ENCODE assay signal across 22 cellular contexts in genomic region chr17:63491976-63492575, GRCh38. TPM values are rescaled to one million over a fixed set of nuclear protein-coding genes. Genes with fewer than 3 reads are reported as not detected.
DNase-seq lines count a peak whose midpoint lies in the region; ATAC-seq, FAIRE-seq and TF ChIP-seq lines count a peak whose summit lies in the region.
"Had no signal": no experiment of that assay in that cellular context is flagged by ENCODE, and none has a peak within 500 bp of the region (broad histone marks: within the 10 kb centered on the region; RNA-seq: fewer than 3 reads in every experiment).

No MANE protein-coding gene starts in this region.

- H3K4me1 ChIP-seq in A549, result no peaks in the 10 kb centered on the region
- H3K4me1 ChIP-seq: BLaER1, Peyer's patch had no signal

- TF ChIP-seq RAD21 in A549 (conservative IDR thresholded peaks at IDR 0.05 in 1 of 2, IDR thresholded peaks at IDR 0.05 in 1 of 2), result no peak

- H3K4me3 Mint-ChIP-seq in T-helper 2 cell treated with Interferon-gamma antibody and Interleukin-4, amounts not matched to agents 5 μg/mL and 100 μg/mL, for 36 hours, result no peak overlapping the region
- H3K4me3 Mint-ChIP-seq: CD4-positive, alpha-beta memory T cell; HFFc6 had no signal

- H3K9me3 ChIP-seq in A549, result no peaks in the 10 kb centered on the region
- H3K9me3 ChIP-seq: BLaER1, Peyer's patch had no signal

- POLR2A ChIA-PET in A549 (lab: Yijun Ruan, JAX), result no interaction called here

- no peak overlapping the region for H3K4me3 ChIP-seq in A549
- H3K4me3 ChIP-seq: BLaER1, Peyer's patch, SK-N-MC had no signal

- no peaks in the 10 kb centered on the region for H3K4me1 Mint-ChIP-seq in T-helper 2 cell treated with Interferon-gamma antibody and Interleukin-4, amounts not matched to agents 5 μg/mL and 100 μg/mL, for 36 hours (ENCODE audit: low read depth)
- H3K4me1 Mint-ChIP-seq: CD4-positive, alpha-beta memory T cell had no signal

- no peak for DNase-seq in A549 (ENCODE audit: low read depth in 1 of 2, low spot score in 1 of 2)
- DNase-seq in LHCN-M2 (ENCODE audit: low read depth), result peak; percentile 26
- DNase-seq in SK-MEL-5 (ENCODE audit: low read depth, low spot score), result peak; percentile 9
- peak; percentile 79 for DNase-seq in left kidney (ENCODE audit: low read depth, low spot score)
- no peak for DNase-seq in KG1 (lab: John Stamatoyannopoulos, UW)
- no peak for DNase-seq in T-helper 2 cell
- no peak for DNase-seq in D721Med (ENCODE audit: insufficient read length, low spot score)
- no peak for DNase-seq in T-helper 2 cell treated with Interferon-gamma antibody and Interleukin-4, amounts not matched to agents 5 μg/mL and 100 μg/mL, for 36 hours (ENCODE audit: low spot score)
- DNase-seq: Calu3; CD4-positive, alpha-beta memory T cell; DMS79 treated with DMSO at 0.1 percent for 48 hours; HFFc6; NCI-H1436; NCI-H1930; NCI-H510A treated with DMSO at 0.1 percent for 48 hours; Peyer's patch had no signal

- no peak for ATAC-seq in A549
- ATAC-seq: Right ventricle myocardium inferior had no signal

- H3K27ac ChIP-seq in A549, result no peak overlapping the region; a peak in 1 of 6 replicates
- H3K27ac ChIP-seq: BLaER1, SK-N-MC had no signal

- TF ChIP-seq POLR2A in A549 (IDR thresholded peaks at IDR 0.05; ENCODE audit: low read length), result no peak

- WGBS in A549 (ENCODE audit: missing lambda C conversion rate), result 32% methylated on average over 10 of the region's 10 CpGs

- in situ Hi-C loops in SK-MEL-5 (cut with HindIII; ENCODE audit: low pct_unique_long_range_greater_than_20kb, low sequenced_read_pairs), result no loop called here

- H3K9me3 Mint-ChIP-seq in T-helper 2 cell treated with Interferon-gamma antibody and Interleukin-4, amounts not matched to agents 5 μg/mL and 100 μg/mL, for 36 hours, result no peaks in the 10 kb centered on the region
- H3K9me3 Mint-ChIP-seq: CD4-positive, alpha-beta memory T cell; HFFc6 had no signal

- FAIRE-seq in A549 (lab: Jason Lieb, UNC), result no peak
- no peak for FAIRE-seq in D721Med (lab: Jason Lieb, UNC)
- FAIRE-seq: A204.1 had no signal

- no peak overlapping the region for H3K4me2 ChIP-seq in A549
- H3K4me2 ChIP-seq: BLaER1 had no signal

- no peak overlapping the region for H3K27ac Mint-ChIP-seq in T-helper 2 cell treated with Interferon-gamma antibody and Interleukin-4, amounts not matched to agents 5 μg/mL and 100 μg/mL, for 36 hours
- H3K27ac Mint-ChIP-seq: HFFc6 had no signal

- no peak for TF ChIP-seq CTCF in A549 (IDR thresholded peaks at IDR 0.05)
- TF ChIP-seq CTCF in D721Med (IDR thresholded peaks at IDR 0.05; ENCODE audit: insufficient read depth, missing control alignments), result no peak

- no peaks in the 10 kb centered on the region for H3K36me3 Mint-ChIP-seq in T-helper 2 cell treated with Interferon-gamma antibody and Interleukin-4, amounts not matched to agents 5 μg/mL and 100 μg/mL, for 36 hours (ENCODE audit: low read depth)

- CTCF ChIA-PET in A549 (lab: Yijun Ruan, JAX), result interaction anchor here (0.9 to 9.1 kb wide), 5 partner anchors 11 to 85 kb away, joined by 3 to 111 read pairs (median 3); no protein-coding TSS in a partner anchor

- H3K27me3 Mint-ChIP-seq in T-helper 2 cell treated with Interferon-gamma antibody and Interleukin-4, amounts not matched to agents 5 μg/mL and 100 μg/mL, for 36 hours (ENCODE audit: low read depth), result no peaks in the 10 kb centered on the region
- H3K27me3 Mint-ChIP-seq: CD4-positive, alpha-beta memory T cell had no signal

- no peak for TF ChIP-seq EP300 in A549 (IDR thresholded peaks at IDR 0.05)

TF ChIP-seq in A549, 52 proteins besides CTCF, POLR2A, EP300 and RAD21:
- TF ChIP-seq RFX5 (IDR thresholded peaks at IDR 0.05), result peak; percentile 64; the same call in 1 of the 2 replicates
- TF ChIP-seq BCL3 (IDR thresholded peaks at IDR 0.05), result no peak

RNA-seq across cellular contexts. Expression of gene ACE, which starts 15.2 kb away (rescaled TPM):
- polyA plus RNA-seq in A549 (2011; rRNA removed) (0.22 and 0.38 TPM in 2 replicates), A549 (2017; fragmentation: RNase III; extraction: RNeasy Plus Mini Kit Qiagen cat#74134 plus additional on column Dnase treatment) (0.31 to 0.52 TPM (median 0.32 TPM) in 3 replicates)
- polyA plus RNA-seq in A549 (2012; cell fraction: cytosol; rRNA removed), result 0.26 and 0.45 TPM in 2 replicates
- 0.81 and 1.6 TPM in 2 replicates for polyA plus RNA-seq in A549 (2012; cell fraction: nucleus; rRNA removed)
- polyA minus RNA-seq in A549 (2011; rRNA and poly(A)+ RNA removed), result 1.4 and 1.9 TPM in 2 replicates
- total RNA-seq in LHCN-M2 (2014; rRNA removed), result 0.63 TPM in 1 of 2 replicates, not detected in the other
- 0.07 TPM for polyA plus RNA-seq in LHCN-M2 (2012)
- total RNA-seq in SK-MEL-5 (2014; rRNA removed; shearing (Covaris generic)), result 0.08 TPM in 1 of 2 replicates, not detected in the other
- not detected in 2 replicates for polyA plus RNA-seq in SK-MEL-5 (2015; cell fraction: cytosol; rRNA removed)
- polyA plus RNA-seq in SK-MEL-5 (2015; cell fraction: nucleus; rRNA removed), result not detected in 2 replicates
- total RNA-seq: H4 had no signal

RNA-seq across cellular contexts. Expression of gene KCNH6, which starts 31.1 kb away (rescaled TPM):
- polyA plus RNA-seq in A549 (2011; rRNA removed) (not detected in 2 replicates), A549 (2017; fragmentation: RNase III; extraction: RNeasy Plus Mini Kit Qiagen cat#74134 plus additional on column Dnase treatment) (not detected in 3 replicates)
- not detected in 2 replicates for polyA plus RNA-seq in A549 (2012; cell fraction: cytosol; rRNA removed)
- polyA plus RNA-seq in A549 (2012; cell fraction: nucleus; rRNA removed), result 0.01 TPM in 1 of 2 replicates, not detected in the other
- polyA minus RNA-seq in A549 (2011; rRNA and poly(A)+ RNA removed), result not detected in 2 replicates
- total RNA-seq in LHCN-M2 (2014; rRNA removed), result not detected in 2 replicates
- not detected for polyA plus RNA-seq in LHCN-M2 (2012)
- not detected in 2 replicates for total RNA-seq in SK-MEL-5 (2014; rRNA removed; shearing (Covaris generic))
- not detected in 2 replicates for polyA plus RNA-seq in SK-MEL-5 (2015; cell fraction: cytosol; rRNA removed)
- not detected in 2 replicates for polyA plus RNA-seq in SK-MEL-5 (2015; cell fraction: nucleus; rRNA removed)
- total RNA-seq: Calu3; CD4-positive, alpha-beta memory T cell; H4; HFFc6; MCF 10A; Right ventricle myocardium inferior had no signal
- polyA plus RNA-seq: CD4-positive, alpha-beta memory T cell had no signal

RNA-seq across cellular contexts. Expression of gene CYB561, which starts 46.0 kb away (rescaled TPM):
- 16.6 and 19.7 TPM in 2 replicates for polyA plus RNA-seq in A549 (2011; rRNA removed)
- polyA plus RNA-seq in A549 (2012; cell fraction: cytosol; rRNA removed), result 23.2 and 33.5 TPM in 2 replicates
- polyA plus RNA-seq in A549 (2012; cell fraction: nucleus; rRNA removed), result 43.4 and 61.5 TPM in 2 replicates
- polyA plus RNA-seq in A549 (2017; fragmentation: RNase III; extraction: RNeasy Plus Mini Kit Qiagen cat#74134 plus additional on column Dnase treatment), result 26.8 to 29.8 TPM (median 27.2 TPM) in 3 replicates
- 29.3 and 38.2 TPM in 2 replicates for polyA minus RNA-seq in A549 (2011; rRNA and poly(A)+ RNA removed)
- 3.8 and 6.7 TPM in 2 replicates for total RNA-seq in LHCN-M2 (2014; rRNA removed)
- 5.5 TPM for polyA plus RNA-seq in LHCN-M2 (2012)
- 0.61 and 0.67 TPM in 2 replicates for total RNA-seq in SK-MEL-5 (2014; rRNA removed; shearing (Covaris generic))
- polyA plus RNA-seq in SK-MEL-5 (2015; cell fraction: cytosol; rRNA removed), result 2.6 and 4.1 TPM in 2 replicates
- polyA plus RNA-seq in SK-MEL-5 (2015; cell fraction: nucleus; rRNA removed), result 2.8 and 12.3 TPM in 2 replicates

RNA-seq across cellular contexts. Expression of gene DCAF7, which starts 58.2 kb away (rescaled TPM):
- polyA plus RNA-seq in A549 (2011; rRNA removed), result 48.7 and 51.4 TPM in 2 replicates
- 55.1 and 63.8 TPM in 2 replicates for polyA plus RNA-seq in A549 (2012; cell fraction: cytosol; rRNA removed)
- 66.7 and 84.0 TPM in 2 replicates for polyA plus RNA-seq in A549 (2012; cell fraction: nucleus; rRNA removed)
- polyA plus RNA-seq in A549 (2017; fragmentation: RNase III; extraction: RNeasy Plus Mini Kit Qiagen cat#74134 plus additional on column Dnase treatment), result 35.7 to 37.9 TPM (median 35.9 TPM) in 3 replicates
- 103 and 109 TPM in 2 replicates for polyA minus RNA-seq in A549 (2011; rRNA and poly(A)+ RNA removed)
- 33.7 and 41.0 TPM in 2 replicates for total RNA-seq in LHCN-M2 (2014; rRNA removed)
- 35.4 TPM for polyA plus RNA-seq in LHCN-M2 (2012)
- total RNA-seq in SK-MEL-5 (2014; rRNA removed; shearing (Covaris generic)), result 36.8 and 37.0 TPM in 2 replicates
- polyA plus RNA-seq in SK-MEL-5 (2015; cell fraction: cytosol; rRNA removed), result 52.3 and 73.7 TPM in 2 replicates
- 32.2 and 41.7 TPM in 2 replicates for polyA plus RNA-seq in SK-MEL-5 (2015; cell fraction: nucleus; rRNA removed)

Comparison
In these comparisons a context has a peak if more than half of its experiments do, and no peak if none do; other contexts are left out.
1. DNase-seq: peak in LHCN-M2 (single experiment), SK-MEL-5 (single experiment) and left kidney (single experiment); none in A549 (0 of 2), KG1 (single experiment), T-helper 2 cell (0 of 5), D721Med (single experiment) and T-helper 2 cell treated with Interferon-gamma antibody and Interleukin-4, amounts not matched to agents 5 μg/mL and 100 μg/mL, for 36 hours (single experiment).